In genomic region chr9:105881654-105882349, GRCh38 we compare ENCODE assay signal across 8 cellular contexts.
DNase-seq lines count a peak whose midpoint lies in the region; ATAC-seq, FAIRE-seq and TF ChIP-seq lines count a peak whose summit lies in the region.

No MANE protein-coding gene starts in this region.

- H3K27me3 ChIP-seq in lower lobe of right lung (ENCODE audit: low read depth): no peaks in the 10 kb centered on the region

- CTCF ChIA-PET in A549 (lab: Yijun Ruan, JAX): interaction anchor here (0.6 to 1.9 kb wide), 39 partner anchors 9 to 1751 kb away, joined by 3 to 25 read pairs (median 4); no protein-coding TSS in a partner anchor
- CTCF ChIA-PET in activated CD4-positive, alpha-beta T cell treated with anti-CD3 and anti-CD28 coated beads for 36 hours (lab: Charles Lee): interaction anchor here (0.6 to 3.1 kb wide), 20 partner anchors 11 to 1834 kb away, joined by 3 to 66 read pairs (median 3); no protein-coding TSS in a partner anchor

- H3K27ac Mint-ChIP-seq in activated CD4-positive, alpha-beta T cell treated with anti-CD3 and anti-CD28 coated beads for 36 hours: no peak overlapping the region

- no peak for TF ChIP-seq POLR2A in A549 (IDR thresholded peaks at IDR 0.05; ENCODE audit: low read length)

- H3K27ac ChIP-seq in A549: no peak overlapping the region
- no peak overlapping the region for H3K27ac ChIP-seq in lower lobe of right lung

- in situ Hi-C loops in GM13976 (cut with MboI; ENCODE audit: low sequenced_read_pairs, unreplicated experiment): loop anchor here (25.0 kb wide), 1 partner anchor 1280 kb away; no protein-coding TSS in a partner anchor

- intact Hi-C loops in activated CD4-positive, alpha-beta T cell treated with anti-CD3 and anti-CD28 coated beads for 36 hours (cut with DNase I, micrococcal nuclease): loop anchor here (1.0 to 10.0 kb wide), 4 partner anchors 40 to 275 kb away; no protein-coding TSS in a partner anchor
- intact Hi-C loops in lower lobe of right lung (cut with DNase I): no loop called here

- H3K4me2 ChIP-seq in A549: peak overlapping the region; percentile 54; the same call in 2 of the 3 replicates

- TF ChIP-seq EP300 in A549 (IDR thresholded peaks at IDR 0.05): no peak

- TF ChIP-seq CTCF in A549 (IDR thresholded peaks at IDR 0.05) (peak; percentile 64), GM13976 (IDR thresholded peaks at IDR 0.05; ENCODE audit: borderline replicate concordance, control extremely low read depth, extremely low read depth, insufficient read depth, missing control alignments) (peak; percentile 91), choroid plexus epithelial cell (conservative IDR thresholded peaks at IDR 0.05; ENCODE audit: low read depth, low read length) (peak; percentile 87), lower lobe of right lung (IDR thresholded peaks at IDR 0.05) (peak; percentile 88)

- peaks cover 10% of the 10 kb centered on the region for H3K4me1 Mint-ChIP-seq in activated CD4-positive, alpha-beta T cell treated with anti-CD3 and anti-CD28 coated beads for 36 hours

- DNase-seq in A549 (ENCODE audit: low read depth in 1 of 2, low spot score in 1 of 2) (peak; percentile 47 to 71), GM13976 (ENCODE audit: low spot score) (peak; percentile 62), NCI-H345 treated with DMSO at 0.1 percent for 48 hours (lab: John Stamatoyannopoulos, UW; ENCODE audit: unreplicated experiment) (peak; percentile 71), choroid plexus epithelial cell (ENCODE audit: low read depth) (peak; percentile 76), lower lobe of right lung (peak; percentile 52)
- DNase-seq in activated CD4-positive, alpha-beta T cell treated with anti-CD3 and anti-CD28 coated beads for 36 hours: peak; percentile 81
- DNase-seq in stimulated activated CD8-positive, alpha-beta memory T cell treated with anti-CD3 and anti-CD28 coated beads, Interleukin-15, amount 100 ng/mL, for 48 hours (ENCODE audit: low read depth in 2 of 2): peak; percentile 21 to 23

- peak; percentile 56 to 68; a peak in 4 of 5 replicates for TF ChIP-seq RAD21 in A549 (conservative IDR thresholded peaks at IDR 0.05 in 1 of 2, IDR thresholded peaks at IDR 0.05 in 1 of 2)

- FAIRE-seq in A549 (lab: Jason Lieb, UNC): no peak

- POLR2A ChIA-PET in A549 (lab: Yijun Ruan, JAX): no interaction called here
- POLR2A ChIA-PET in activated CD4-positive, alpha-beta T cell treated with anti-CD3 and anti-CD28 coated beads for 36 hours (lab: Charles Lee): interaction anchor here (0.6 kb wide), 1 partner anchor 12 kb away, joined by 3 read pairs; no protein-coding TSS in a partner anchor

- H3K27me3 Mint-ChIP-seq in activated CD4-positive, alpha-beta T cell treated with anti-CD3 and anti-CD28 coated beads for 36 hours: no peaks in the 10 kb centered on the region

- no peaks in the 10 kb centered on the region for H3K36me3 Mint-ChIP-seq in activated CD4-positive, alpha-beta T cell treated with anti-CD3 and anti-CD28 coated beads for 36 hours (ENCODE audit: low read depth)

- H3K36me3 ChIP-seq in lower lobe of right lung: no peaks in the 10 kb centered on the region

- H3K4me3 ChIP-seq in A549: no peak overlapping the region
- H3K4me3 ChIP-seq in choroid plexus epithelial cell (ENCODE audit: low read depth, low read length): no peak overlapping the region
- H3K4me3 ChIP-seq in lower lobe of right lung: no peak overlapping the region

- H3K4me1 ChIP-seq in A549: no peaks in the 10 kb centered on the region
- H3K4me1 ChIP-seq in lower lobe of right lung: no peaks in the 10 kb centered on the region

- no peaks in the 10 kb centered on the region for H3K9me3 ChIP-seq in A549
- no peaks in the 10 kb centered on the region for H3K9me3 ChIP-seq in lower lobe of right lung

- no peaks in the 10 kb centered on the region for H3K9me3 Mint-ChIP-seq in activated CD4-positive, alpha-beta T cell treated with anti-CD3 and anti-CD28 coated beads for 36 hours (ENCODE audit: low read depth)

- no peak overlapping the region for H3K4me3 Mint-ChIP-seq in activated CD4-positive, alpha-beta T cell treated with anti-CD3 and anti-CD28 coated beads for 36 hours

- WGBS in A549 (ENCODE audit: missing lambda C conversion rate): 11% methylated on average over 10 of the region's 10 CpGs

- peak; percentile 87 to 95 for ATAC-seq in A549
- ATAC-seq in HG03045 (IDR thresholded peaks at IDR 0.05; ENCODE audit: unreplicated experiment): peak; percentile 53
- ATAC-seq in activated CD4-positive, alpha-beta T cell treated with anti-CD3 and anti-CD28 coated beads for 36 hours: peak; percentile 73
- peak; percentile 52 to 58 for ATAC-seq in lower lobe of right lung

TF ChIP-seq in A549, 52 proteins besides CTCF, POLR2A, EP300 and RAD21:
- TF ChIP-seq SMC3 (IDR thresholded peaks at IDR 0.05) (peak; percentile 56), MAFK (IDR thresholded peaks at IDR 0.05; ENCODE audit: partially characterized antibody) (no peak)

Comparison
In these comparisons a context has a peak if more than half of its experiments do, and no peak if none do; other contexts are left out.
1. DNase-seq: peak in every context shown above with its lines; median percentile 81 in activated CD4-positive, alpha-beta T cell treated with anti-CD3 and anti-CD28 coated beads for 36 hours; 76 in choroid plexus epithelial cell; 71 in NCI-H345 treated with DMSO at 0.1 percent for 48 hours; 62 in GM13976; 59 in A549; 52 in lower lobe of right lung; 22 in stimulated activated CD8-positive, alpha-beta memory T cell treated with anti-CD3 and anti-CD28 coated beads, Interleukin-15, amount 100 ng/mL, for 48 hours.